8 cellular contexts compared by ENCODE assay signal in the genomic region with DNA sequence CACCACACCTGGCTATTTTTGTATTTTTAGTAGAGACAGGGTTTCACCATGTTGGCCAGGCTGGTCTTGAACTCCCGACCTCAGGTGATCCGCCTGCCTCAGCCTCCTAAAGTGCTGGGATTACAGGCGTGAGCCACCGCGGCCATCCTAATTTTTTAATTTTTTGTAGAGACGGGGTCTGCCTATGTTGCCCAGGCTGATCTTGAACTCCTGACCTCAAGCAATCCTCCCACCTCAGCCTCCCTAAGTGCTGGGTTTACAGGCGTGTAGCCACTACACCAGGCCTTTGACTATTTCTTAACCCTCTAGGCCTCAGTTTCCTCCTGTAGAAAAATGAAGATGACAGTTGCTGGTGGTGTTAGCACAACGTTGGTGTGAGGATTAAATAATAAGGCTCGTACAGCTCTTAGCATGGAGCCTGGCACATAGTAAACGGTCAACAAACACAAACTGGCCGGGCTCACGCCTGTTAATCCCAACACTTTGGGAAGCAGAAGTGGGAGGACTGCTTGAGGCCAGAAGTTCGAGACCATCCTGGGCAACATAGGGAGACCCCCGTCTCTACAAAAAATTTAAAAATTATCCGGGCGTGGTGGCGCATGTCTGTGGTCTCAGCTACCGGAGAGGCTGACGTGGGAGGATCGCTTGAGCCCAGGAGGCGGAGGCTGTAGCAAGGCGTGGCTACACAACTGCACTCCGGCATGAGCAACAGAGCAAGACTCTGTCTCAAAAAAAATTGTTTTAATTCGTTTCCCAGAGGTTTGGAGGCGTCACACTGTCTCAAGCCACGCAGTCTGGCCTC. TPM values are rescaled to one million over a fixed set of nuclear protein-coding genes. Genes with fewer than 3 reads are reported as not detected.
A peak's percentile ranks its signal among the peaks of the same experiment; 100 is the strongest.
DNase-seq lines count a peak whose midpoint lies in the region; ATAC-seq, FAIRE-seq and TF ChIP-seq lines count a peak whose summit lies in the region.

No MANE protein-coding gene starts in this region.

- peak overlapping the region; percentile 97 for H3K27ac Mint-ChIP-seq in activated CD4-positive, alpha-beta T cell treated with anti-CD3 and anti-CD28 coated beads, Interleukin-2, amount 10 ng/mL, durations not matched to agents 7 days and 5 days

- H3K4me1 Mint-ChIP-seq in activated CD4-positive, alpha-beta T cell treated with anti-CD3 and anti-CD28 coated beads, Interleukin-2, amount 10 ng/mL, durations not matched to agents 7 days and 5 days: peaks cover 39% of the 10 kb centered on the region

- CTCF ChIA-PET in activated CD4-positive, alpha-beta T cell treated with anti-CD3 and anti-CD28 coated beads, Interleukin-2, amount 10 ng/mL, durations not matched to agents 7 days and 5 days (lab: Charles Lee): interaction anchor here (0.6 to 3.0 kb wide), 3 partner anchors 10 to 124 kb away, joined by 4 to 16 read pairs (median 5); no protein-coding TSS in a partner anchor

- H3K4me3 ChIP-seq in SJSA1 (peak overlapping the region; percentile 93), fibroblast of pulmonary artery (replicated peaks; ENCODE audit: low read depth, low read length) (peak overlapping the region; percentile 82), pancreas (peak overlapping the region; percentile 68 to 100 (median 91))

- TF ChIP-seq CTCF in fibroblast of pulmonary artery (IDR thresholded peaks at IDR 0.05; ENCODE audit: low read length, missing control alignments) (no peak), pancreas (IDR thresholded peaks at IDR 0.05) (no peak)

- intact Hi-C loops in pancreas (cut with DNase I): no loop called here

- H3K27me3 Mint-ChIP-seq in activated CD4-positive, alpha-beta T cell treated with anti-CD3 and anti-CD28 coated beads, Interleukin-2, amount 10 ng/mL, durations not matched to agents 7 days and 5 days: no peaks in the 10 kb centered on the region

- WGBS in pancreas, 2 donors: 22 to 24% methylated on average over 26 of the region's 26 CpGs

- H3K4me1 ChIP-seq in SJSA1 (replicated peaks) (peaks cover 31% of the 10 kb centered on the region), pancreas (peaks cover 4 to 13% (median 8%) of the 10 kb centered on the region in 3 donors)

- peak overlapping the region; percentile 97 for H3K27ac ChIP-seq in SJSA1
- H3K27ac ChIP-seq in pancreas: peak overlapping the region; percentile 87 to 99 (median 94)

- no peaks in the 10 kb centered on the region for H3K9me3 Mint-ChIP-seq in activated CD4-positive, alpha-beta T cell treated with anti-CD3 and anti-CD28 coated beads, Interleukin-2, amount 10 ng/mL, durations not matched to agents 7 days and 5 days

- no peak for FAIRE-seq in pancreas (lab: Jason Lieb, UNC)

- no peak for DNase-seq in activated CD4-positive, alpha-beta T cell treated with anti-CD3 and anti-CD28 coated beads, Interleukin-2, amount 10 ng/mL, durations not matched to agents 7 days and 5 days
- no peak for DNase-seq in activated CD4-positive, alpha-beta T cell treated with anti-CD3 and anti-CD28 coated beads for 4 hours
- no peak for DNase-seq in SJSA1 (ENCODE audit: low read depth in 1 of 2, low spot score in 2 of 2)
- DNase-seq in fibroblast of pulmonary artery (ENCODE audit: low read depth): no peak
- peak in 1 of 6 donors; percentile 61 for DNase-seq in pancreas
- DNase-seq in NCI-H128 (lab: John Stamatoyannopoulos, UW; ENCODE audit: unreplicated experiment): no peak
- no peak for DNase-seq in NCI-H2171 (lab: John Stamatoyannopoulos, UW)

- H3K4me3 Mint-ChIP-seq in activated CD4-positive, alpha-beta T cell treated with anti-CD3 and anti-CD28 coated beads, Interleukin-2, amount 10 ng/mL, durations not matched to agents 7 days and 5 days: peak overlapping the region; percentile 97

- no peaks in the 10 kb centered on the region for H3K9me3 ChIP-seq in SJSA1 (replicated peaks)
- H3K9me3 ChIP-seq in pancreas: no peaks in the 10 kb centered on the region

- POLR2A ChIA-PET in activated CD4-positive, alpha-beta T cell treated with anti-CD3 and anti-CD28 coated beads, Interleukin-2, amount 10 ng/mL, durations not matched to agents 7 days and 5 days (lab: Charles Lee): interaction anchor here (0.6 to 0.7 kb wide), 2 partner anchors 24 to 39 kb away, joined by 3 read pairs; no protein-coding TSS in a partner anchor

- H3K27me3 ChIP-seq in SJSA1 (replicated peaks) (no peaks in the 10 kb centered on the region), pancreas (no peaks in the 10 kb centered on the region)

- peak; percentile 63 for ATAC-seq in HG02938 (IDR thresholded peaks at IDR 0.05; ENCODE audit: unreplicated experiment)
- peak; percentile 41 to 62 (median 55) for ATAC-seq in pancreas

- H3K36me3 Mint-ChIP-seq in activated CD4-positive, alpha-beta T cell treated with anti-CD3 and anti-CD28 coated beads, Interleukin-2, amount 10 ng/mL, durations not matched to agents 7 days and 5 days (ENCODE audit: low read depth): peaks cover 30% of the 10 kb centered on the region

- peaks cover 56% of the 10 kb centered on the region for H3K36me3 ChIP-seq in SJSA1
- H3K36me3 ChIP-seq in pancreas: peaks cover 0 to 14% (median 11%) of the 10 kb centered on the region in 3 donors

RNA-seq across cellular contexts. Expression of a gene that starts 1.0 kb away (rescaled TPM):
- 10 to 100 TPM; 65.6 to 72.0 TPM for total RNA-seq in activated CD4-positive, alpha-beta T cell treated with anti-CD3 and anti-CD28 coated beads, Interleukin-2, amount 10 ng/mL, durations not matched to agents 7 days and 5 days
- 45.4 and 79.6 TPM in 2 replicates for total RNA-seq in SJSA1 (2014; rRNA removed; shearing (Covaris generic))
- 10 to 100 TPM; 30.0 to 71.4 (median 54.6) TPM for total RNA-seq in pancreas
- 10 to 100 TPM; 51.8 to 59.7 TPM for polyA plus RNA-seq in pancreas

RNA-seq across cellular contexts. Expression of a gene that starts 1.2 kb away (rescaled TPM):
- 10 to 100 TPM; 17.0 to 18.0 TPM for total RNA-seq in activated CD4-positive, alpha-beta T cell treated with anti-CD3 and anti-CD28 coated beads, Interleukin-2, amount 10 ng/mL, durations not matched to agents 7 days and 5 days
- 20.6 and 33.1 TPM in 2 replicates for total RNA-seq in SJSA1 (2014; rRNA removed; shearing (Covaris generic))
- total RNA-seq in pancreas: 1 to 10 TPM; 4.8 to 8.6 (median 5.4) TPM
- 1 to 10 TPM; 5.0 to 8.9 TPM for polyA plus RNA-seq in pancreas

RNA-seq across cellular contexts. Expression of a gene that starts 34.8 kb away (rescaled TPM):
- total RNA-seq in activated CD4-positive, alpha-beta T cell treated with anti-CD3 and anti-CD28 coated beads, Interleukin-2, amount 10 ng/mL, durations not matched to agents 7 days and 5 days: under 1 TPM; 0.37 to 0.42 TPM
- total RNA-seq in SJSA1 (2014; rRNA removed; shearing (Covaris generic)): not detected in 2 replicates
- under 1 TPM in 3 of 6 donors, not detected in 3; 0.12 to 0.23 (median 0.22) TPM for total RNA-seq in pancreas
- polyA plus RNA-seq in pancreas: under 1 TPM; 0.42 to 0.61 TPM

RNA-seq across cellular contexts. Expression of a gene that starts 37.0 kb away (rescaled TPM):
- 10 to 100 TPM; 18.6 to 20.9 TPM for total RNA-seq in activated CD4-positive, alpha-beta T cell treated with anti-CD3 and anti-CD28 coated beads, Interleukin-2, amount 10 ng/mL, durations not matched to agents 7 days and 5 days
- 7.6 and 17.0 TPM in 2 replicates for total RNA-seq in SJSA1 (2014; rRNA removed; shearing (Covaris generic))
- 10 to 100 TPM; 39.4 to 80.4 (median 52.0) TPM for total RNA-seq in pancreas
- 10 to 100 TPM; 73.1 to 83.4 TPM for polyA plus RNA-seq in pancreas

RNA-seq across cellular contexts. Expression of a gene that starts 48.7 kb away (rescaled TPM):
- under 1 TPM; 0.20 to 0.40 TPM for total RNA-seq in activated CD4-positive, alpha-beta T cell treated with anti-CD3 and anti-CD28 coated beads, Interleukin-2, amount 10 ng/mL, durations not matched to agents 7 days and 5 days
- total RNA-seq in SJSA1 (2014; rRNA removed; shearing (Covaris generic)): not detected in 2 replicates
- 1 to 10 TPM in 5 of 6 donors, under 1 TPM in 1; 0.79 to 4.1 (median 1.9) TPM for total RNA-seq in pancreas
- polyA plus RNA-seq in pancreas: 10 to 100 TPM in 1 of 2 donors, 1 to 10 TPM in 1; 6.7 to 12.1 TPM
